In the genomic region with DNA sequence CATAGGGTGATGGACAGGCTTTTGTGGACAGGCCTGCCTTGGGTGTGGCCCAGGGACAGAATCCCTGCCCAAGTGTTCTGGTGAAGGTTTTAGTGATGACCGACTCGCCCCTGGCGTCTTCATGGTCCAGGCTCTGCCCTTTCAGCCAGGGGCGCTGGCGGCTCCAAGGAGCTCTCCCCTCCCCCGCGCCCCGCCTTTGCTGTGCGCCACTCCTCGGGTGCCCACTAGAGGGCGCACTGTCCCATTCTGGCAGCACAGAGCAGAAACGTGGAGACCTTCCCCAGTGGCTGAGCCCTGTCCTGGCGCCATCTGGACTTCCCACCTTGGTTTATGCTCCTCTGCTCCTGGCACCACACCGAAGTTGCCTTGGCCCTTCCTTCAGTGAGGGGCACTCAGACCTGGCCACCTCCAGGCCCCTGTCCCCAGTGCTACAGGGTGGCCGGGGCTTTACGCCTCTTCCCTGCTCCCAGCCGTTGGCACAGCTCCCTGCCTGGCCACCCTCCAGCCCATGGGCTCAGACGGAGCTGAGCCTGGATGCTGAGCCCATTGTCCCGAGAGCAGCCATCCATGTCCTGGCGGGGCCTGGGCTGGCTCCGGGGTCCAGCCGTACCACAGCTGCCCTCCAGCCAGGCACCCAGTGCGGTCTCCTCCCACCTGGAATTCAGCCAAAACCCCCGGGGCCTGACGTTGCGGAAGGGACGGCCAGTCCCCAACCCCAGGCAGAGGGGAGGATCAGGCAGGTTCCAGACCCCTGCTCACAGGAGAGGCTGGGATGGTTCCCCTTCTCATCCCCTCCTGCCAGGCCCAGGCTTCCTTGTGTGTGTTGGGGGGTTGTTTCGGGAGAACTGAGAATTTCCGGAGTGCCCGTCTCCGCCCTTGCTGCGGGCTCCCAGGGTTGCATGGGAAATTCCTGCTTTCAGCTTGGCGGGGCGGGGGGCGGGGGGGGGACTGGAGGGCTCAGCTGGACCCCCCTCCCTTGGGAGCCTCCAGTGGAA, we compare ENCODE assay signal across 1 cellular context.
TF ChIP-seq lines count a peak whose summit lies in the region.

No MANE protein-coding gene starts in this region.

TF ChIP-seq in HepG2, 621 proteins besides CTCF, POLR2A, EP300 and RAD21 (continued from another document and continues in another):
- TF ChIP-seq, protein P1, sequence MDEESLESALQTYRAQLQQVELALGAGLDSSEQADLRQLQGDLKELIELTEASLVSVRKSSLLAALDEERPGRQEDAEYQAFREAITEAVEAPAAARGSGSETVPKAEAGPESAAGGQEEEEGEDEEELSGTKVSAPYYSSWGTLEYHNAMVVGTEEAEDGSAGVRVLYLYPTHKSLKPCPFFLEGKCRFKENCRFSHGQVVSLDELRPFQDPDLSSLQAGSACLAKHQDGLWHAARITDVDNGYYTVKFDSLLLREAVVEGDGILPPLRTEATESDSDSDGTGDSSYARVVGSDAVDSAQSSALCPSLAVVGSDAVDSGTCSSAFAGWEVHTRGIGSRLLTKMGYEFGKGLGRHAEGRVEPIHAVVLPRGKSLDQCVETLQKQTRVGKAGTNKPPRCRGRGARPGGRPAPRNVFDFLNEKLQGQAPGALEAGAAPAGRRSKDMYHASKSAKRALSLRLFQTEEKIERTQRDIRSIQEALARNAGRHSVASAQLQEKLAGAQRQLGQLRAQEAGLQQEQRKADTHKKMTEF (CRISPR knock-in tag; IDR thresholded peaks at IDR 0.05), result peak; percentile 84
- TF ChIP-seq, protein P2, sequence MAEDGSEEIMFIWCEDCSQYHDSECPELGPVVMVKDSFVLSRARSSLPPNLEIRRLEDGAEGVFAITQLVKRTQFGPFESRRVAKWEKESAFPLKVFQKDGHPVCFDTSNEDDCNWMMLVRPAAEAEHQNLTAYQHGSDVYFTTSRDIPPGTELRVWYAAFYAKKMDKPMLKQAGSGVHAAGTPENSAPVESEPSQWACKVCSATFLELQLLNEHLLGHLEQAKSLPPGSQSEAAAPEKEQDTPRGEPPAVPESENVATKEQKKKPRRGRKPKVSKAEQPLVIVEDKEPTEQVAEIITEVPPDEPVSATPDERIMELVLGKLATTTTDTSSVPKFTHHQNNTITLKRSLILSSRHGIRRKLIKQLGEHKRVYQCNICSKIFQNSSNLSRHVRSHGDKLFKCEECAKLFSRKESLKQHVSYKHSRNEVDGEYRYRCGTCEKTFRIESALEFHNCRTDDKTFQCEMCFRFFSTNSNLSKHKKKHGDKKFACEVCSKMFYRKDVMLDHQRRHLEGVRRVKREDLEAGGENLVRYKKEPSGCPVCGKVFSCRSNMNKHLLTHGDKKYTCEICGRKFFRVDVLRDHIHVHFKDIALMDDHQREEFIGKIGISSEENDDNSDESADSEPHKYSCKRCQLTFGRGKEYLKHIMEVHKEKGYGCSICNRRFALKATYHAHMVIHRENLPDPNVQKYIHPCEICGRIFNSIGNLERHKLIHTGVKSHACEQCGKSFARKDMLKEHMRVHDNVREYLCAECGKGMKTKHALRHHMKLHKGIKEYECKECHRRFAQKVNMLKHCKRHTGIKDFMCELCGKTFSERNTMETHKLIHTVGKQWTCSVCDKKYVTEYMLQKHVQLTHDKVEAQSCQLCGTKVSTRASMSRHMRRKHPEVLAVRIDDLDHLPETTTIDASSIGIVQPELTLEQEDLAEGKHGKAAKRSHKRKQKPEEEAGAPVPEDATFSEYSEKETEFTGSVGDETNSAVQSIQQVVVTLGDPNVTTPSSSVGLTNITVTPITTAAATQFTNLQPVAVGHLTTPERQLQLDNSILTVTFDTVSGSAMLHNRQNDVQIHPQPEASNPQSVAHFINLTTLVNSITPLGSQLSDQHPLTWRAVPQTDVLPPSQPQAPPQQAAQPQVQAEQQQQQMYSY (CRISPR knock-in tag; IDR thresholded peaks at IDR 0.05), result no peak; the same call in 1 of the 2 replicates
- no peak for TF ChIP-seq HES4 (CRISPR knock-in tag; IDR thresholded peaks at IDR 0.05; ENCODE audit: borderline replicate concordance)
- TF ChIP-seq RBAK (CRISPR knock-in tag; IDR thresholded peaks at IDR 0.05), result no peak
- peak; percentile 65; the same call in 1 of the 2 replicates for TF ChIP-seq ZNF205 (CRISPR knock-in tag; IDR thresholded peaks at IDR 0.05)
- 0 out of 2 replicates have a peak, but pooled peaks have one; percentile 22 for TF ChIP-seq PHF20 (CRISPR knock-in tag; IDR thresholded peaks at IDR 0.05)
- peak; percentile 50; the same call in 1 of the 2 replicates for TF ChIP-seq TBX2 (CRISPR knock-in tag; IDR thresholded peaks at IDR 0.05; ENCODE audit: borderline replicate concordance)
- TF ChIP-seq SP1 (IDR thresholded peaks at IDR 0.05), result no peak
- TF ChIP-seq SP1 (CRISPR knock-in tag; IDR thresholded peaks at IDR 0.05), result peak; percentile 67; the same call in 1 of the 2 replicates
- TF ChIP-seq SIX4 (CRISPR knock-in tag; IDR thresholded peaks at IDR 0.05), result no peak
- no peak for TF ChIP-seq MATR3 (CRISPR knock-in tag; IDR thresholded peaks at IDR 0.05)
- no peak for TF ChIP-seq SKI (IDR thresholded peaks at IDR 0.05; ENCODE audit: partially characterized antibody)
- TF ChIP-seq SAP130 (CRISPR knock-in tag; IDR thresholded peaks at IDR 0.05; ENCODE audit: low read depth), result peak; percentile 82
- TF ChIP-seq SMAD9 (CRISPR knock-in tag; IDR thresholded peaks at IDR 0.05), result no peak
- TF ChIP-seq ZNF337 (CRISPR knock-in tag; IDR thresholded peaks at IDR 0.05; ENCODE audit: borderline replicate concordance, low read depth), result no peak
- peak; percentile 49; the same call in 1 of the 2 replicates for TF ChIP-seq KLF13 (CRISPR knock-in tag; IDR thresholded peaks at IDR 0.05)
- TF ChIP-seq, protein P3, sequence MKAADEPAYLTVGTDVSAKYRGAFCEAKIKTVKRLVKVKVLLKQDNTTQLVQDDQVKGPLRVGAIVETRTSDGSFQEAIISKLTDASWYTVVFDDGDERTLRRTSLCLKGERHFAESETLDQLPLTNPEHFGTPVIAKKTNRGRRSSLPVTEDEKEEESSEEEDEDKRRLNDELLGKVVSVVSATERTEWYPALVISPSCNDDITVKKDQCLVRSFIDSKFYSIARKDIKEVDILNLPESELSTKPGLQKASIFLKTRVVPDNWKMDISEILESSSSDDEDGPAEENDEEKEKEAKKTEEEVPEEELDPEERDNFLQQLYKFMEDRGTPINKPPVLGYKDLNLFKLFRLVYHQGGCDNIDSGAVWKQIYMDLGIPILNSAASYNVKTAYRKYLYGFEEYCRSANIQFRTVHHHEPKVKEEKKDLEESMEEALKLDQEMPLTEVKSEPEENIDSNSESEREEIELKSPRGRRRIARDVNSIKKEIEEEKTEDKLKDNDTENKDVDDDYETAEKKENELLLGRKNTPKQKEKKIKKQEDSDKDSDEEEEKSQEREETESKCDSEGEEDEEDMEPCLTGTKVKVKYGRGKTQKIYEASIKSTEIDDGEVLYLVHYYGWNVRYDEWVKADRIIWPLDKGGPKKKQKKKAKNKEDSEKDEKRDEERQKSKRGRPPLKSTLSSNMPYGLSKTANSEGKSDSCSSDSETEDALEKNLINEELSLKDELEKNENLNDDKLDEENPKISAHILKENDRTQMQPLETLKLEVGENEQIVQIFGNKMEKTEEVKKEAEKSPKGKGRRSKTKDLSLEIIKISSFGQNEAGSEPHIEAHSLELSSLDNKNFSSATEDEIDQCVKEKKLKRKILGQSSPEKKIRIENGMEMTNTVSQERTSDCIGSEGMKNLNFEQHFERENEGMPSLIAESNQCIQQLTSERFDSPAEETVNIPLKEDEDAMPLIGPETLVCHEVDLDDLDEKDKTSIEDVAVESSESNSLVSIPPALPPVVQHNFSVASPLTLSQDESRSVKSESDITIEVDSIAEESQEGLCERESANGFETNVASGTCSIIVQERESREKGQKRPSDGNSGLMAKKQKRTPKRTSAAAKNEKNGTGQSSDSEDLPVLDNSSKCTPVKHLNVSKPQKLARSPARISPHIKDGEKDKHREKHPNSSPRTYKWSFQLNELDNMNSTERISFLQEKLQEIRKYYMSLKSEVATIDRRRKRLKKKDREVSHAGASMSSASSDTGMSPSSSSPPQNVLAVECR (CRISPR knock-in tag; IDR thresholded peaks at IDR 0.05; ENCODE audit: borderline replicate concordance), result peak; percentile 56; the same call in 1 of the 2 replicates
- TF ChIP-seq, protein P4, sequence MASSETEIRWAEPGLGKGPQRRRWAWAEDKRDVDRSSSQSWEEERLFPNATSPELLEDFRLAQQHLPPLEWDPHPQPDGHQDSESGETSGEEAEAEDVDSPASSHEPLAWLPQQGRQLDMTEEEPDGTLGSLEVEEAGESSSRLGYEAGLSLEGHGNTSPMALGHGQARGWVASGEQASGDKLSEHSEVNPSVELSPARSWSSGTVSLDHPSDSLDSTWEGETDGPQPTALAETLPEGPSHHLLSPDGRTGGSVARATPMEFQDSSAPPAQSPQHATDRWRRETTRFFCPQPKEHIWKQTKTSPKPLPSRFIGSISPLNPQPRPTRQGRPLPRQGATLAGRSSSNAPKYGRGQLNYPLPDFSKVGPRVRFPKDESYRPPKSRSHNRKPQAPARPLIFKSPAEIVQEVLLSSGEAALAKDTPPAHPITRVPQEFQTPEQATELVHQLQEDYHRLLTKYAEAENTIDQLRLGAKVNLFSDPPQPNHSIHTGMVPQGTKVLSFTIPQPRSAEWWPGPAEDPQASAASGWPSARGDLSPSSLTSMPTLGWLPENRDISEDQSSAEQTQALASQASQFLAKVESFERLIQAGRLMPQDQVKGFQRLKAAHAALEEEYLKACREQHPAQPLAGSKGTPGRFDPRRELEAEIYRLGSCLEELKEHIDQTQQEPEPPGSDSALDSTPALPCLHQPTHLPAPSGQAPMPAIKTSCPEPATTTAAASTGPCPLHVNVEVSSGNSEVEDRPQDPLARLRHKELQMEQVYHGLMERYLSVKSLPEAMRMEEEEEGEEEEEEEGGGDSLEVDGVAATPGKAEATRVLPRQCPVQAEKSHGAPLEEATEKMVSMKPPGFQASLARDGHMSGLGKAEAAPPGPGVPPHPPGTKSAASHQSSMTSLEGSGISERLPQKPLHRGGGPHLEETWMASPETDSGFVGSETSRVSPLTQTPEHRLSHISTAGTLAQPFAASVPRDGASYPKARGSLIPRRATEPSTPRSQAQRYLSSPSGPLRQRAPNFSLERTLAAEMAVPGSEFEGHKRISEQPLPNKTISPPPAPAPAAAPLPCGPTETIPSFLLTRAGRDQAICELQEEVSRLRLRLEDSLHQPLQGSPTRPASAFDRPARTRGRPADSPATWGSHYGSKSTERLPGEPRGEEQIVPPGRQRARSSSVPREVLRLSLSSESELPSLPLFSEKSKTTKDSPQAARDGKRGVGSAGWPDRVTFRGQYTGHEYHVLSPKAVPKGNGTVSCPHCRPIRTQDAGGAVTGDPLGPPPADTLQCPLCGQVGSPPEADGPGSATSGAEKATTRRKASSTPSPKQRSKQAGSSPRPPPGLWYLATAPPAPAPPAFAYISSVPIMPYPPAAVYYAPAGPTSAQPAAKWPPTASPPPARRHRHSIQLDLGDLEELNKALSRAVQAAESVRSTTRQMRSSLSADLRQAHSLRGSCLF (CRISPR knock-in tag; IDR thresholded peaks at IDR 0.05; ENCODE audit: borderline replicate concordance), result no peak
- no peak for TF ChIP-seq ZNF749 (CRISPR knock-in tag; IDR thresholded peaks at IDR 0.05; ENCODE audit: borderline replicate concordance)
- TF ChIP-seq, protein P5, sequence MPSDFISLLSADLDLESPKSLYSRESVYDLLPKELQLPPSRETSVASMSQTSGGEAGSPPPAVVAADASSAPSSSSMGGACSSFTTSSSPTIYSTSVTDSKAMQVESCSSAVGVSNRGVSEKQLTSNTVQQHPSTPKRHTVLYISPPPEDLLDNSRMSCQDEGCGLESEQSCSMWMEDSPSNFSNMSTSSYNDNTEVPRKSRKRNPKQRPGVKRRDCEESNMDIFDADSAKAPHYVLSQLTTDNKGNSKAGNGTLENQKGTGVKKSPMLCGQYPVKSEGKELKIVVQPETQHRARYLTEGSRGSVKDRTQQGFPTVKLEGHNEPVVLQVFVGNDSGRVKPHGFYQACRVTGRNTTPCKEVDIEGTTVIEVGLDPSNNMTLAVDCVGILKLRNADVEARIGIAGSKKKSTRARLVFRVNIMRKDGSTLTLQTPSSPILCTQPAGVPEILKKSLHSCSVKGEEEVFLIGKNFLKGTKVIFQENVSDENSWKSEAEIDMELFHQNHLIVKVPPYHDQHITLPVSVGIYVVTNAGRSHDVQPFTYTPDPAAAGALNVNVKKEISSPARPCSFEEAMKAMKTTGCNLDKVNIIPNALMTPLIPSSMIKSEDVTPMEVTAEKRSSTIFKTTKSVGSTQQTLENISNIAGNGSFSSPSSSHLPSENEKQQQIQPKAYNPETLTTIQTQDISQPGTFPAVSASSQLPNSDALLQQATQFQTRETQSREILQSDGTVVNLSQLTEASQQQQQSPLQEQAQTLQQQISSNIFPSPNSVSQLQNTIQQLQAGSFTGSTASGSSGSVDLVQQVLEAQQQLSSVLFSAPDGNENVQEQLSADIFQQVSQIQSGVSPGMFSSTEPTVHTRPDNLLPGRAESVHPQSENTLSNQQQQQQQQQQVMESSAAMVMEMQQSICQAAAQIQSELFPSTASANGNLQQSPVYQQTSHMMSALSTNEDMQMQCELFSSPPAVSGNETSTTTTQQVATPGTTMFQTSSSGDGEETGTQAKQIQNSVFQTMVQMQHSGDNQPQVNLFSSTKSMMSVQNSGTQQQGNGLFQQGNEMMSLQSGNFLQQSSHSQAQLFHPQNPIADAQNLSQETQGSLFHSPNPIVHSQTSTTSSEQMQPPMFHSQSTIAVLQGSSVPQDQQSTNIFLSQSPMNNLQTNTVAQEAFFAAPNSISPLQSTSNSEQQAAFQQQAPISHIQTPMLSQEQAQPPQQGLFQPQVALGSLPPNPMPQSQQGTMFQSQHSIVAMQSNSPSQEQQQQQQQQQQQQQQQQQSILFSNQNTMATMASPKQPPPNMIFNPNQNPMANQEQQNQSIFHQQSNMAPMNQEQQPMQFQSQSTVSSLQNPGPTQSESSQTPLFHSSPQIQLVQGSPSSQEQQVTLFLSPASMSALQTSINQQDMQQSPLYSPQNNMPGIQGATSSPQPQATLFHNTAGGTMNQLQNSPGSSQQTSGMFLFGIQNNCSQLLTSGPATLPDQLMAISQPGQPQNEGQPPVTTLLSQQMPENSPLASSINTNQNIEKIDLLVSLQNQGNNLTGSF (CRISPR knock-in tag; IDR thresholded peaks at IDR 0.05), result no peak
- TF ChIP-seq, protein P6, sequence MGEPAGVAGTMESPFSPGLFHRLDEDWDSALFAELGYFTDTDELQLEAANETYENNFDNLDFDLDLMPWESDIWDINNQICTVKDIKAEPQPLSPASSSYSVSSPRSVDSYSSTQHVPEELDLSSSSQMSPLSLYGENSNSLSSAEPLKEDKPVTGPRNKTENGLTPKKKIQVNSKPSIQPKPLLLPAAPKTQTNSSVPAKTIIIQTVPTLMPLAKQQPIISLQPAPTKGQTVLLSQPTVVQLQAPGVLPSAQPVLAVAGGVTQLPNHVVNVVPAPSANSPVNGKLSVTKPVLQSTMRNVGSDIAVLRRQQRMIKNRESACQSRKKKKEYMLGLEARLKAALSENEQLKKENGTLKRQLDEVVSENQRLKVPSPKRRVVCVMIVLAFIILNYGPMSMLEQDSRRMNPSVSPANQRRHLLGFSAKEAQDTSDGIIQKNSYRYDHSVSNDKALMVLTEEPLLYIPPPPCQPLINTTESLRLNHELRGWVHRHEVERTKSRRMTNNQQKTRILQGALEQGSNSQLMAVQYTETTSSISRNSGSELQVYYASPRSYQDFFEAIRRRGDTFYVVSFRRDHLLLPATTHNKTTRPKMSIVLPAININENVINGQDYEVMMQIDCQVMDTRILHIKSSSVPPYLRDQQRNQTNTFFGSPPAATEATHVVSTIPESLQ (CRISPR knock-in tag; conservative IDR thresholded peaks at IDR 0.05), result no peak
- TF ChIP-seq ZEB1 (IDR thresholded peaks at IDR 0.05; ENCODE audit: insufficient replicate concordance, low read depth), result no peak
- TF ChIP-seq, protein P7, sequence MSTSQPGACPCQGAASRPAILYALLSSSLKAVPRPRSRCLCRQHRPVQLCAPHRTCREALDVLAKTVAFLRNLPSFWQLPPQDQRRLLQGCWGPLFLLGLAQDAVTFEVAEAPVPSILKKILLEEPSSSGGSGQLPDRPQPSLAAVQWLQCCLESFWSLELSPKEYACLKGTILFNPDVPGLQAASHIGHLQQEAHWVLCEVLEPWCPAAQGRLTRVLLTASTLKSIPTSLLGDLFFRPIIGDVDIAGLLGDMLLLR (CRISPR knock-in tag; IDR thresholded peaks at IDR 0.05), result no peak
- TF ChIP-seq CHD4 (IDR thresholded peaks at IDR 0.05; ENCODE audit: borderline replicate concordance, low read length), result peak; percentile 68; the same call in 1 of the 2 replicates
- 0 out of 2 replicates have a peak, but pooled peaks have one; percentile 90 for TF ChIP-seq ZNF713 (CRISPR knock-in tag; IDR thresholded peaks at IDR 0.05)
- no peak for TF ChIP-seq FOXA1 (IDR thresholded peaks at IDR 0.05)
- peak; percentile 10; the same call in 1 of the 2 replicates for TF ChIP-seq FOXA1 (CRISPR knock-in tag; IDR thresholded peaks at IDR 0.05)
